In the genomic region with DNA sequence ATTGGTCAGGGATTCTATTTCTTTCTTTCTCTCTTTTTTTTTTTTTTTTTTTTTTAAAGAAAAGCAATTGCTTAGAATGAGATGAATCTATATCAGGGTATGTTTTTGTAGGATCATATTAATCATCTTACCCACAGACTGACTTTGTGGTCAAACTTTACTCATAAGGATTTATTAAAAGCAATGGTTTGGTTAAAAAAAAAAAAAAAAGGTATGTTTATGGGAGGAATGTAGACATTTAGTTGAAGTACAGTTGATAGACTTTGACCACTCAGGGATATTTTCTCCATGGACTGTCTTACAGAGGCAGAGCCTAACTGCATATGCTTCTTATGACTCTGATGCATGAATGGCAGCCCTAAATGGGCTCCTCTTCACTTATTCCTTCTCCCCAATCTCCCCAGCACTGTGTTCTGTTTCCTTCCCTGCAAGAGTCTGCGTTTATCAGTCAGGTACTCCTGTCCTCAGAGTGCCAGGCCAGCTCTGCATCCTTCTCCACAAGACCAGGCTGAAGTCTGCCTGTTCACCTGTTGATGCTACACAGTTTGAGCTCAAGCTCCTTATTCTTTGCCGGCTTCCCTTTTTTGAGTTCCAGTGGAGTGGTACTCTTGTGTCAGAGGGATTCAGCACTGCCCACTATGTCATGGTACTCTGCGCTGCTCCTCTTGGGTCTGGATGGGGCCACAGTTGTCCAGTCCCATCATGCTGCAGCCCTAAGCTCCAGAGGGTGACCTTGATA, we compare ENCODE assay signal across 15 cellular contexts. TPM values are rescaled to one million over a fixed set of nuclear protein-coding genes. Genes with fewer than 3 reads are reported as not detected.
DNase-seq lines count a peak whose midpoint lies in the region; ATAC-seq, FAIRE-seq and TF ChIP-seq lines count a peak whose summit lies in the region.
"Had no signal": no experiment of that assay in that cellular context is flagged by ENCODE, and none has a peak within 500 bp of the region (broad histone marks: within the 10 kb centered on the region; RNA-seq: fewer than 3 reads in every experiment).

No MANE protein-coding gene starts in this region.

- TF ChIP-seq CTCF in GM12878 (IDR thresholded peaks at IDR 0.05 in 2 of 3, conservative IDR thresholded peaks at IDR 0.05 in 1 of 3; ENCODE audit: control insufficient read depth in 2 of 3, extremely low read depth in 1 of 3, insufficient read depth in 1 of 3, low read depth in 3 of 3, low read length in 3 of 3) (no peak), osteoblast (IDR thresholded peaks at IDR 0.05; ENCODE audit: extremely low read depth, low read depth, low read length) (no peak), neural progenitor cell (IDR thresholded peaks at IDR 0.05) (no peak)

- POLR2A ChIA-PET in GM12878 (lab: Charles Lee) = no interaction called here

- peaks cover 15% of the 10 kb centered on the region for H3K36me3 Mint-ChIP-seq in neural progenitor cell

- peaks cover 76% of the 10 kb centered on the region for H3K4me1 ChIP-seq in HUES6 (ENCODE audit: control insufficient read depth, insufficient read depth, low read length)
- no peaks in the 10 kb centered on the region for H3K4me1 ChIP-seq in GM12878 (ENCODE audit: control insufficient read depth, insufficient read depth, low read length)
- peaks cover 77% of the 10 kb centered on the region for H3K4me1 ChIP-seq in osteoblast (ENCODE audit: insufficient read depth, low read length)
- peaks cover 25% of the 10 kb centered on the region for H3K4me1 ChIP-seq in neural progenitor cell

- H3K4me3 ChIP-seq in HUES6 (ENCODE audit: low read depth, low read length) (no peak overlapping the region), GM12878 (no peak overlapping the region), osteoblast (ENCODE audit: insufficient read depth, low read length) (no peak overlapping the region), neural progenitor cell (no peak overlapping the region)
- H3K4me3 ChIP-seq: BLaER1 treated with 17β-estradiol and CSF1 and Interleukin-3, amounts not matched to agents 10 nM and 100 nM; hepatocyte had no signal

- peaks cover 9% of the 10 kb centered on the region; the same call in 1 of the 2 replicates for H3K36me3 ChIP-seq in HUES6 (ENCODE audit: control insufficient read depth, insufficient read depth, low read length)
- H3K36me3 ChIP-seq in GM12878 (ENCODE audit: control insufficient read depth in 2 of 2, insufficient read depth in 2 of 2, low read length in 1 of 2) = no peaks in the 10 kb centered on the region
- H3K36me3 ChIP-seq in osteoblast (ENCODE audit: insufficient read depth, low read length) = peaks cover 68% of the 10 kb centered on the region
- no peaks in the 10 kb centered on the region for H3K36me3 ChIP-seq in neural progenitor cell

- CTCF ChIA-PET in GM12878 (lab: Yijun Ruan, JAX) = no interaction called here

- no TSS peak for BruUV-seq in GM12878 (replicated peaks; lab: Mats Ljungman, UMichigan)

- no peaks in the 10 kb centered on the region for H3K9me3 Mint-ChIP-seq in neural progenitor cell

- H3K27ac ChIP-seq in HUES6 (ENCODE audit: low read depth, low read length) = peak overlapping the region; percentile 3
- H3K27ac ChIP-seq in GM12878 (ENCODE audit: control insufficient read depth, insufficient read depth) = no peak overlapping the region
- peak overlapping the region; percentile 57 for H3K27ac ChIP-seq in osteoblast (ENCODE audit: low read depth, low read length)
- H3K27ac ChIP-seq in neural progenitor cell = no peak overlapping the region
- H3K27ac ChIP-seq: hepatocyte had no signal

- no peak overlapping the region for H3K27ac Mint-ChIP-seq in neural progenitor cell

- SMC1A ChIA-PET in GM12878 (lab: Charles Lee; ENCODE audit: uncharacterized antibody, unreplicated experiment) = no interaction called here

- WGBS in GM12878 (ENCODE audit: insufficient coverage, insufficient replicate concordance, low lambda C conversion rate, missing lambda C conversion rate) = 64% methylated on average over 3 of the region's 3 CpGs

- no peak overlapping the region for H3K4me3 Mint-ChIP-seq in neural progenitor cell

- peaks cover 33% of the 10 kb centered on the region for H3K4me1 Mint-ChIP-seq in neural progenitor cell

- no peaks in the 10 kb centered on the region for H4K20me1 ChIP-seq in GM12878 (ENCODE audit: control insufficient read depth, insufficient read depth)
- H4K20me1 ChIP-seq in osteoblast (ENCODE audit: insufficient read depth, low read length) = peaks cover 77% of the 10 kb centered on the region
- peaks cover 11% of the 10 kb centered on the region for H4K20me1 ChIP-seq in neural progenitor cell (ENCODE audit: low read depth)

- no peak for TF ChIP-seq POLR2A in GM12878 (IDR thresholded peaks at IDR 0.05; ENCODE audit: low read depth, low read length)

- no peak for FAIRE-seq in GM12878 (lab: Jason Lieb, UNC)

- H3F3A ChIP-seq in neural progenitor cell (ENCODE audit: low read depth) = no peaks in the 10 kb centered on the region

- no peaks in the 10 kb centered on the region for H3K27me3 Mint-ChIP-seq in neural progenitor cell (ENCODE audit: insufficient read depth, low read depth)

- ATAC-seq in GM18517 (IDR thresholded peaks at IDR 0.05; ENCODE audit: unreplicated experiment) (peak; percentile 41), GM12878 (no peak), GM19023 (IDR thresholded peaks at IDR 0.05; ENCODE audit: unreplicated experiment) (no peak), GM21786 (IDR thresholded peaks at IDR 0.05; ENCODE audit: unreplicated experiment) (no peak), GM18909 (IDR thresholded peaks at IDR 0.05; ENCODE audit: poor library complexity, unreplicated experiment) (no peak)

- H2AFZ ChIP-seq in GM12878 (ENCODE audit: control insufficient read depth, low read depth, low read length) = no peak overlapping the region
- H2AFZ ChIP-seq in osteoblast (ENCODE audit: low read length) = no peak overlapping the region
- no peak overlapping the region for H2AFZ ChIP-seq in neural progenitor cell (replicated peaks)
- H2AFZ ChIP-seq: hepatocyte had no signal

- intact Hi-C loops in GM12878 (cut with micrococcal nuclease; ENCODE audit: unreplicated experiment) = no loop called here

- RAD21 ChIA-PET in GM12878 (lab: Charles Lee; ENCODE audit: unreplicated experiment) = no interaction called here

- H3K9me3 ChIP-seq in HUES6 (ENCODE audit: control insufficient read depth, insufficient read depth, low read depth, low read length) (no peaks in the 10 kb centered on the region), GM12878 (replicated peaks; ENCODE audit: control insufficient read depth, insufficient read depth, low read length) (no peaks in the 10 kb centered on the region), osteoblast (ENCODE audit: low read depth, low read length) (no peaks in the 10 kb centered on the region), neural progenitor cell (ENCODE audit: low read depth) (no peaks in the 10 kb centered on the region)
- H3K9me3 ChIP-seq: BLaER1 treated with 17β-estradiol and CSF1 and Interleukin-3, amounts not matched to agents 10 nM and 100 nM had no signal

- no peaks in the 10 kb centered on the region for H3K79me2 ChIP-seq in GM12878 (ENCODE audit: control insufficient read depth, insufficient read depth, low read length)
- H3K79me2 ChIP-seq in osteoblast (ENCODE audit: insufficient read depth, low read length) = peaks cover 99% of the 10 kb centered on the region
- peaks cover 39% of the 10 kb centered on the region for H3K79me2 ChIP-seq in neural progenitor cell (ENCODE audit: low read depth)

- no peak for TF ChIP-seq EP300 in GM12878 (IDR thresholded peaks at IDR 0.05; ENCODE audit: borderline replicate concordance in 1 of 2, control insufficient read depth in 1 of 2, low read depth in 2 of 2, low read length in 2 of 2)

- H3K27me3 ChIP-seq in HUES6 (ENCODE audit: control insufficient read depth, insufficient read depth, low read length) (no peaks in the 10 kb centered on the region), GM12878 (replicated peaks in 1 of 2; ENCODE audit: control insufficient read depth in 2 of 2, insufficient read depth in 2 of 2, low read length in 1 of 2) (no peaks in the 10 kb centered on the region; a peak in 1 of 4 replicates), osteoblast (ENCODE audit: insufficient read depth, low read length) (no peaks in the 10 kb centered on the region), neural progenitor cell (no peaks in the 10 kb centered on the region)
- H3K27me3 ChIP-seq: BLaER1 treated with 17β-estradiol and CSF1 and Interleukin-3, amounts not matched to agents 10 nM and 100 nM; hepatocyte had no signal

- no peak for DNase-seq in GM12878 (ENCODE audit: low read depth, low spot score)
- no peak for DNase-seq in osteoblast (ENCODE audit: insufficient read length, low spot score, missing footprints)
- DNase-seq in neural progenitor cell (ENCODE audit: low spot score) = no peak
- DNase-seq: activated CD8-positive, alpha-beta memory T cell treated with anti-CD3 and anti-CD28 coated beads, Interleukin-2, amount 50 U/mL, for 4 hours; DND-41; left cardiac atrium; NCI-H187; NCI-H526 had no signal

- in situ Hi-C loops in GM12878 (cut with MboI) = no loop called here

- TF ChIP-seq RAD21 in GM12878 (IDR thresholded peaks at IDR 0.05; ENCODE audit: insufficient read depth, low read depth, low read length) = no peak

- H3K9ac ChIP-seq in HUES6 (ENCODE audit: low read length) (no peak overlapping the region), GM12878 (ENCODE audit: control insufficient read depth, insufficient read depth, low read length) (no peak overlapping the region), neural progenitor cell (no peak overlapping the region)
- H3K9ac ChIP-seq: BLaER1 treated with 17β-estradiol and CSF1 and Interleukin-3, amounts not matched to agents 10 nM and 100 nM had no signal

- H3K4me2 ChIP-seq in GM12878 (ENCODE audit: control insufficient read depth, insufficient read depth) (no peak overlapping the region), osteoblast (ENCODE audit: insufficient read depth, low read length) (peak overlapping the region; percentile 7), neural progenitor cell (no peak overlapping the region)
- H3K4me2 ChIP-seq: hepatocyte had no signal

RNA-seq across cellular contexts. Expression of a gene that starts 24.3 kb away (rescaled TPM):
- total RNA-seq in GM12878 (2013; cell fraction: nucleolus; rRNA removed) = 29.3 and 44.0 TPM in 2 replicates
- total RNA-seq in GM12878 (2014; rRNA removed) (7.2 and 7.4 TPM in 2 replicates), GM12878 (2014; rRNA removed; fragmentation: Illumina TruSeq; extraction: Trizol) (2.8 and 3.9 TPM in 2 replicates), GM12878 (2021) (6.5 and 7.0 TPM in 2 replicates), osteoblast (321 and 362 TPM in 2 replicates), neural progenitor cell (ENCODE audit: low replicate concordance) (4.9 and 10.2 TPM in 2 replicates)
- polyA plus RNA-seq in GM12878 (2011; ENCODE audit: low read depth) = 1.0 TPM
- polyA plus RNA-seq in GM12878 (2011; rRNA removed) (1.0 and 1.3 TPM in 2 replicates), GM12878 (2014; fragmentation: Illumina TruSeq; extraction: Trizol) (3.6 and 3.8 TPM in 2 replicates), GM12878 (2014; fragmentation: Nextera tagmentation; extraction: Ambion mirVana) (1 to 10 TPM; 2.1 to 2.4 TPM), GM12878 (2014; rRNA removed) (3.4 and 3.9 TPM in 2 replicates), GM12878 (2016; fragmentation: Nextera tagmentation; extraction: Ambion mirVana) (under 1 TPM; 0.42 to 0.63 TPM)
- polyA plus RNA-seq in GM12878 (2011; cell fraction: cytosol; rRNA removed) = 1.2 and 1.5 TPM in 2 replicates
- polyA plus RNA-seq in GM12878 (2011; cell fraction: nucleus; rRNA removed) = 1.0 and 2.2 TPM in 2 replicates
- polyA plus RNA-seq in GM12878 (2012) = 1.5 and 3.6 TPM in 2 replicates
- 3.4 and 8.1 TPM in 2 replicates for polyA minus RNA-seq in GM12878 (2011; rRNA and poly(A)+ RNA removed)
- polyA minus RNA-seq in GM12878 (2011; cell fraction: cytosol; rRNA and poly(A)+ RNA removed) = 3.7 and 4.2 TPM in 2 replicates
- 5.0 and 9.1 TPM in 2 replicates for polyA minus RNA-seq in GM12878 (2011; cell fraction: nucleus; rRNA and poly(A)+ RNA removed)

Comparison
In these comparisons a context has a peak if more than half of its experiments do, and no peak if none do; other contexts are left out.
1. H3K27ac ChIP-seq: peak in HUES6 (single experiment) and osteoblast (single experiment); none in GM12878 (single experiment) and neural progenitor cell (single experiment).